In genomic region chr17:69415431-69415830, GRCh38 we compare ENCODE assay signal across 1 cellular context.
TF ChIP-seq lines count a peak whose summit lies in the region.

No MANE protein-coding gene starts in this region.

TF ChIP-seq in SK-N-SH treated with all-trans-retinoic acid at 6 μM for 48 hours, 23 proteins besides CTCF, POLR2A, EP300 and RAD21 (continued from another document):
- TF ChIP-seq CSRNP3 (CRISPR knock-in tag; IDR thresholded peaks at IDR 0.05) (no peak), ESRRG (CRISPR knock-in tag; IDR thresholded peaks at IDR 0.05) (no peak), TSHZ2 (CRISPR knock-in tag; IDR thresholded peaks at IDR 0.05) (no peak)
